Comparison of ENCODE assay signal across 12 cellular contexts in genomic region chr12:116551952-116552749, GRCh38. TPM values are rescaled to one million over a fixed set of nuclear protein-coding genes. Genes with fewer than 3 reads are reported as not detected.
DNase-seq lines count a peak whose midpoint lies in the region; ATAC-seq and TF ChIP-seq lines count a peak whose summit lies in the region.
"Had no signal": no experiment of that assay in that cellular context is flagged by ENCODE, and none has a peak within 500 bp of the region (broad histone marks: within the 10 kb centered on the region; RNA-seq: fewer than 3 reads in every experiment).

No MANE protein-coding gene starts in this region.

- no peaks in the 10 kb centered on the region for H4K20me1 ChIP-seq in PC-3 (ENCODE audit: low read length)
- no peaks in the 10 kb centered on the region for H4K20me1 ChIP-seq in smooth muscle cell (ENCODE audit: low read depth)

- H3K9ac ChIP-seq in PC-3 (ENCODE audit: low read length) (no peak overlapping the region), smooth muscle cell (ENCODE audit: low read depth) (no peak overlapping the region)

- H3K27ac ChIP-seq in PC-3 (ENCODE audit: low read length) (no peak overlapping the region), smooth muscle cell (ENCODE audit: low read depth) (peak overlapping the region; percentile 32), ovary (no peak overlapping the region)
- H3K27ac ChIP-seq: 22Rv1, gastrocnemius medialis, transverse colon had no signal

- H3K9me3 ChIP-seq in PC-3 (ENCODE audit: low read length) (no peaks in the 10 kb centered on the region), smooth muscle cell (replicated peaks; ENCODE audit: low read depth) (no peaks in the 10 kb centered on the region), ovary (no peaks in the 10 kb centered on the region)
- H3K9me3 ChIP-seq: gastrocnemius medialis, transverse colon had no signal

- H3K9me3 Mint-ChIP-seq in activated CD4-positive, alpha-beta memory T cell treated with anti-CD3 and anti-CD28 coated beads, Interleukin-2, amount 10 ng/mL, durations not matched to agents 7 days and 5 days: peaks cover 4% of the 10 kb centered on the region

- no peak overlapping the region for H3K4me3 ChIP-seq in PC-3 (ENCODE audit: low read length)
- H3K4me3 ChIP-seq in smooth muscle cell: no peak overlapping the region
- H3K4me3 ChIP-seq in ovary: no peak overlapping the region
- H3K4me3 ChIP-seq: gastrocnemius medialis, transverse colon had no signal

- H3K4me2 ChIP-seq in PC-3 (ENCODE audit: low read length) (no peak overlapping the region), smooth muscle cell (peak overlapping the region; percentile 57)

- ATAC-seq in PC-3: no peak
- ATAC-seq in esophagus mucosa: peak; percentile 72
- no peak for ATAC-seq in GM21528 (IDR thresholded peaks at IDR 0.05; ENCODE audit: low FRiP score, unreplicated experiment)
- ATAC-seq: gastrocnemius medialis had no signal

- no peaks in the 10 kb centered on the region for H3K27me3 ChIP-seq in PC-3 (ENCODE audit: low read length)
- H3K27me3 ChIP-seq in smooth muscle cell (ENCODE audit: low read depth): no peaks in the 10 kb centered on the region
- no peaks in the 10 kb centered on the region for H3K27me3 ChIP-seq in ovary
- H3K27me3 ChIP-seq: gastrocnemius medialis, transverse colon had no signal

- H2AFZ ChIP-seq in PC-3 (ENCODE audit: low read length) (no peak overlapping the region), smooth muscle cell (ENCODE audit: low read depth) (no peak overlapping the region)

- H3K27me3 Mint-ChIP-seq in activated CD4-positive, alpha-beta memory T cell treated with anti-CD3 and anti-CD28 coated beads, Interleukin-2, amount 10 ng/mL, durations not matched to agents 7 days and 5 days: peaks cover 16% of the 10 kb centered on the region

- no peak overlapping the region for H3K4me3 Mint-ChIP-seq in activated CD4-positive, alpha-beta memory T cell treated with anti-CD3 and anti-CD28 coated beads, Interleukin-2, amount 10 ng/mL, durations not matched to agents 7 days and 5 days

- no peaks in the 10 kb centered on the region for H3K36me3 ChIP-seq in PC-3 (ENCODE audit: low read depth, low read length)
- H3K36me3 ChIP-seq in smooth muscle cell (ENCODE audit: low read depth): no peaks in the 10 kb centered on the region
- no peaks in the 10 kb centered on the region for H3K36me3 ChIP-seq in ovary
- H3K36me3 ChIP-seq: gastrocnemius medialis, transverse colon had no signal

- WGBS in smooth muscle cell (ENCODE audit: low lambda C conversion rate): 85% methylated on average over 15 of the region's 15 CpGs
- WGBS in ovary, 3 donors: 89 to 96% (median 94%) methylated on average over 15 of the region's 15 CpGs

- intact Hi-C loops in PC-3 (cut with micrococcal nuclease) (no loop called here), ovary (cut with DNase I) (no loop called here)

- POLR2A ChIA-PET in PC-3 (lab: Charles Lee; ENCODE audit: unreplicated experiment): no interaction called here
- POLR2A ChIA-PET in activated CD4-positive, alpha-beta memory T cell treated with anti-CD3 and anti-CD28 coated beads, Interleukin-2, amount 10 ng/mL, durations not matched to agents 7 days and 5 days (lab: Charles Lee): no interaction called here

- no peaks in the 10 kb centered on the region for H3K4me1 ChIP-seq in PC-3 (ENCODE audit: insufficient read depth, low read length)
- H3K4me1 ChIP-seq in smooth muscle cell (ENCODE audit: low read depth): no peaks in the 10 kb centered on the region
- H3K4me1 ChIP-seq in ovary (ENCODE audit: insufficient read depth): peaks cover 5% of the 10 kb centered on the region

- H3K79me2 ChIP-seq in PC-3 (ENCODE audit: low read length): no peaks in the 10 kb centered on the region
- no peaks in the 10 kb centered on the region for H3K79me2 ChIP-seq in smooth muscle cell (ENCODE audit: low read depth)

- H3F3A ChIP-seq in PC-3 (ENCODE audit: low read length, unreplicated experiment) (no peaks in the 10 kb centered on the region), smooth muscle cell (ENCODE audit: low read depth) (no peaks in the 10 kb centered on the region)

- 0 out of 2 replicates have a peak, but pooled peaks cover 3% of the 10 kb centered on the region for H3K9me2 ChIP-seq in PC-3 (replicated peaks; ENCODE audit: low read length)

- no peak for TF ChIP-seq EP300 in ovary (IDR thresholded peaks at IDR 0.05)

- H3K4me1 Mint-ChIP-seq in activated CD4-positive, alpha-beta memory T cell treated with anti-CD3 and anti-CD28 coated beads, Interleukin-2, amount 10 ng/mL, durations not matched to agents 7 days and 5 days: peaks cover 4% of the 10 kb centered on the region

- no TSS peak for BruUV-seq in PC-3 (replicated peaks; lab: Mats Ljungman, UMichigan)

- DNase-seq in DMS53 (lab: John Stamatoyannopoulos, UW) (peak; percentile 28), DMS53 treated with DMSO at 0.1 percent for 48 hours (lab: John Stamatoyannopoulos, UW; ENCODE audit: unreplicated experiment) (no peak), PC-3 (peak; percentile 13), smooth muscle cell (lab: John Stamatoyannopoulos, UW; ENCODE audit: unreplicated experiment) (no peak), ovary (no peak)
- no peak for DNase-seq in activated CD4-positive, alpha-beta memory T cell treated with anti-CD3 and anti-CD28 coated beads, Interleukin-2, amount 10 ng/mL, durations not matched to agents 7 days and 5 days
- DNase-seq: gastrocnemius medialis; stimulated activated CD4-positive, alpha-beta T cell treated with anti-CD3 and anti-CD28 coated beads, Interleukin-15, amount 100 ng/mL, for 24 hours; transverse colon had no signal

- peaks cover 4% of the 10 kb centered on the region for H3K36me3 Mint-ChIP-seq in activated CD4-positive, alpha-beta memory T cell treated with anti-CD3 and anti-CD28 coated beads, Interleukin-2, amount 10 ng/mL, durations not matched to agents 7 days and 5 days (ENCODE audit: low read depth)

- TF ChIP-seq POLR2A in ovary (IDR thresholded peaks at IDR 0.05): no peak

- CTCF ChIA-PET in PC-3 (lab: Charles Lee): no interaction called here
- CTCF ChIA-PET in activated CD4-positive, alpha-beta memory T cell treated with anti-CD3 and anti-CD28 coated beads, Interleukin-2, amount 10 ng/mL, durations not matched to agents 7 days and 5 days (lab: Charles Lee): no interaction called here

- no peak for TF ChIP-seq CTCF in PC-3 (conservative IDR thresholded peaks at IDR 0.05; ENCODE audit: low read depth, low read length)
- no peak for TF ChIP-seq CTCF in smooth muscle cell (IDR thresholded peaks at IDR 0.05; ENCODE audit: borderline replicate concordance, insufficient read depth, poor library complexity, severe bottlenecking)
- TF ChIP-seq CTCF in ovary (IDR thresholded peaks at IDR 0.05): no peak

- H3K27ac Mint-ChIP-seq in activated CD4-positive, alpha-beta memory T cell treated with anti-CD3 and anti-CD28 coated beads, Interleukin-2, amount 10 ng/mL, durations not matched to agents 7 days and 5 days: no peak overlapping the region

RNA-seq across cellular contexts. Expression of gene MAP1LC3B2, which starts 7.0 kb away (rescaled TPM):
- not detected in 2 replicates for total RNA-seq in PC-3 (2014; rRNA removed)
- total RNA-seq in esophagus mucosa: 2.3 TPM
- 0.31 and 2.5 TPM in 2 replicates for total RNA-seq in smooth muscle cell
- 3.9 and 4.2 TPM in 2 replicates for polyA plus RNA-seq in smooth muscle cell
- 1 to 10 TPM in 6 of 7 donors, under 1 TPM in 1; 0.80 to 9.9 (median 3.1) TPM for total RNA-seq in ovary
- polyA plus RNA-seq in ovary: 1 to 10 TPM; 2.1 to 2.2 TPM
- under 1 TPM; 0.68 to 0.83 TPM for total RNA-seq in activated CD4-positive, alpha-beta memory T cell treated with anti-CD3 and anti-CD28 coated beads, Interleukin-2, amount 10 ng/mL, durations not matched to agents 7 days and 5 days

Comparison
In these comparisons a context has a peak if more than half of its experiments do, and no peak if none do; other contexts are left out.
1. DNase-seq: peak in DMS53 (single experiment) and PC-3 (single experiment); none in DMS53 treated with DMSO at 0.1 percent for 48 hours (single experiment), smooth muscle cell (single experiment), ovary (0 of 5) and activated CD4-positive, alpha-beta memory T cell treated with anti-CD3 and anti-CD28 coated beads, Interleukin-2, amount 10 ng/mL, durations not matched to agents 7 days and 5 days (single experiment).